7 cellular contexts compared by ENCODE assay signal in the genomic region with DNA sequence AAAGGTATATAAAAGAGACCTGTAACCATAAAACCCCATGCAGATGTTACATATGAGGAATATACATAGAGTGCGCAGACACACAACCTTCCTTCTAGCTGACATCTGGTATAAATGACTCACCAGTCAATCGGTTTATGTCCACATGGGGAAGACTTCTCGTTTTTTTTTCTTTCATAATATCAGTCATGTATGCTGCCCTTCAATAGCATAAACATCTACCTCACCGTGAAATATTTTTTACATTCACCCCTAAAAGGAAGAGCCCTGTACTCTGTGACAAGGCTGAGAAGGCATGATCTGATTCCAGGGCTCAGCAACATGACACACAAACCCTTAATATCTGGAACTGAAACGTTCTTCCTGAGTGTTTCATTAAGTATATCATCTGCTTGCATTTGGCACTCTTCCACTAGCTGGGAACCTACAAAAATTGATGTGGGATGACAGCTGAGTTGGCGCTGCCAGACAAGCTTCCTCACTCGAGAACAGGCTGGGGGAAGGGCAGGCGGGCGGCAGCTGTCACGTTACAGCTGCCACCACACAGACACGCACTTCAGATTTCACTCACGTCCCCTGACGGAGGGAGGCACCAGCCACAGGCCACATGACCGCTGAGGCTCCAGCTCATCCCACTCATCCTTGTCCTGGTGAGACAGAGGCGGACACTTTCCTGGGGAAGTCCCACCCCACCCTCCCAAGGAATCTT.
A peak's percentile ranks its signal among the peaks of the same experiment; 100 is the strongest.
DNase-seq lines count a peak whose midpoint lies in the region; ATAC-seq and TF ChIP-seq lines count a peak whose summit lies in the region.

No MANE protein-coding gene starts in this region.

- H3K27me3 ChIP-seq in esophagus muscularis mucosa (no peaks in the 10 kb centered on the region), H7 (ENCODE audit: control insufficient read depth, insufficient read depth, low read length) (no peaks in the 10 kb centered on the region)

- DNase-seq in GM12865 (ENCODE audit: low read depth) (peak; percentile 82), LHCN-M2 (ENCODE audit: low read depth) (peak; percentile 99), SKM-1 treated with dmso at 0.1 percent for 144 hours (lab: John Stamatoyannopoulos, UW; ENCODE audit: unreplicated experiment) (peak; percentile 74), esophagus muscularis mucosa (ENCODE audit: extremely low spot score) (peak; percentile 94), H7 (no peak)
- DNase-seq in natural killer cell treated with Interleukin-12 subunit alpha and Interleukin-12 subunit beta and Interleukin-15 and Interleukin-18, amount 100 ng/mL, for 72 hours (ENCODE audit: low spot score): no peak

- H3K36me3 Mint-ChIP-seq in natural killer cell treated with Interleukin-12 subunit alpha and Interleukin-12 subunit beta and Interleukin-15 and Interleukin-18, amount 100 ng/mL, for 72 hours: no peaks in the 10 kb centered on the region

- H3K4me1 Mint-ChIP-seq in natural killer cell treated with Interleukin-12 subunit alpha and Interleukin-12 subunit beta and Interleukin-15 and Interleukin-18, amount 100 ng/mL, for 72 hours (ENCODE audit: low read depth in 2 of 2): peaks cover 25 to 27% of the 10 kb centered on the region in 2 donors

- no peak for TF ChIP-seq CTCF in GM12865 (IDR thresholded peaks at IDR 0.05; ENCODE audit: insufficient read depth, low read depth, low read length, missing control alignments)
- no peak for TF ChIP-seq CTCF in esophagus muscularis mucosa (IDR thresholded peaks at IDR 0.05)

- H3K9me3 Mint-ChIP-seq in natural killer cell treated with Interleukin-12 subunit alpha and Interleukin-12 subunit beta and Interleukin-15 and Interleukin-18, amount 100 ng/mL, for 72 hours: no peaks in the 10 kb centered on the region

- no peak for TF ChIP-seq EP300 in esophagus muscularis mucosa (IDR thresholded peaks at IDR 0.05)

- H3K36me3 ChIP-seq in esophagus muscularis mucosa (no peaks in the 10 kb centered on the region), H7 (replicated peaks; ENCODE audit: control insufficient read depth, insufficient read depth, low read length) (no peaks in the 10 kb centered on the region)

- peak overlapping the region; percentile 23 to 41 for H3K27ac Mint-ChIP-seq in natural killer cell treated with Interleukin-12 subunit alpha and Interleukin-12 subunit beta and Interleukin-15 and Interleukin-18, amount 100 ng/mL, for 72 hours

- no peak for TF ChIP-seq POLR2A in esophagus muscularis mucosa (IDR thresholded peaks at IDR 0.05; ENCODE audit: low read depth)

- peak; percentile 74 for ATAC-seq in GM21723 (IDR thresholded peaks at IDR 0.05; ENCODE audit: unreplicated experiment)
- ATAC-seq in natural killer cell treated with Interleukin-12 subunit alpha and Interleukin-12 subunit beta and Interleukin-15 and Interleukin-18, amount 100 ng/mL, for 72 hours: peak; percentile 48 to 80

- intact Hi-C loops in esophagus muscularis mucosa (cut with DNase I): loop anchor here (10.0 kb wide), 1 partner anchor 70 kb away; no protein-coding TSS in a partner anchor

- WGBS in esophagus muscularis mucosa: 13% methylated on average over 15 of the region's 15 CpGs

- H3K9me3 ChIP-seq in esophagus muscularis mucosa: no peaks in the 10 kb centered on the region

- H3K4me1 ChIP-seq in esophagus muscularis mucosa: peaks cover 55 to 66% (median 62%) of the 10 kb centered on the region in 4 donors

- no peak overlapping the region for H3K4me3 ChIP-seq in GM12865 (ENCODE audit: low read depth, low read length)
- peak overlapping the region; percentile 20 to 34 (median 27) for H3K4me3 ChIP-seq in esophagus muscularis mucosa
- H3K4me3 ChIP-seq in H7 (ENCODE audit: insufficient read depth, low read depth, low read length): no peak overlapping the region

- H3K27me3 Mint-ChIP-seq in natural killer cell treated with Interleukin-12 subunit alpha and Interleukin-12 subunit beta and Interleukin-15 and Interleukin-18, amount 100 ng/mL, for 72 hours: peaks cover 0 to 4% of the 10 kb centered on the region in 2 donors

- H3K27ac ChIP-seq in esophagus muscularis mucosa (replicated peaks in 1 of 4): peak overlapping the region; percentile 70 to 76 (median 72)

- H3K4me3 Mint-ChIP-seq in natural killer cell treated with Interleukin-12 subunit alpha and Interleukin-12 subunit beta and Interleukin-15 and Interleukin-18, amount 100 ng/mL, for 72 hours: peak overlapping the region; percentile 52

Comparison
In these comparisons a context has a peak if more than half of its experiments do, and no peak if none do; other contexts are left out.
1. DNase-seq: peak in GM12865 (single experiment), LHCN-M2 (single experiment), SKM-1 treated with dmso at 0.1 percent for 144 hours (single experiment) and esophagus muscularis mucosa (single experiment); none in natural killer cell treated with Interleukin-12 subunit alpha and Interleukin-12 subunit beta and Interleukin-15 and Interleukin-18, amount 100 ng/mL, for 72 hours (single experiment) and H7 (single experiment).
2. H3K4me3 ChIP-seq: peak in esophagus muscularis mucosa (4 of 4); none in GM12865 (single experiment) and H7 (single experiment).